Comparison of ENCODE assay signal across 10 cellular contexts in the genomic region with DNA sequence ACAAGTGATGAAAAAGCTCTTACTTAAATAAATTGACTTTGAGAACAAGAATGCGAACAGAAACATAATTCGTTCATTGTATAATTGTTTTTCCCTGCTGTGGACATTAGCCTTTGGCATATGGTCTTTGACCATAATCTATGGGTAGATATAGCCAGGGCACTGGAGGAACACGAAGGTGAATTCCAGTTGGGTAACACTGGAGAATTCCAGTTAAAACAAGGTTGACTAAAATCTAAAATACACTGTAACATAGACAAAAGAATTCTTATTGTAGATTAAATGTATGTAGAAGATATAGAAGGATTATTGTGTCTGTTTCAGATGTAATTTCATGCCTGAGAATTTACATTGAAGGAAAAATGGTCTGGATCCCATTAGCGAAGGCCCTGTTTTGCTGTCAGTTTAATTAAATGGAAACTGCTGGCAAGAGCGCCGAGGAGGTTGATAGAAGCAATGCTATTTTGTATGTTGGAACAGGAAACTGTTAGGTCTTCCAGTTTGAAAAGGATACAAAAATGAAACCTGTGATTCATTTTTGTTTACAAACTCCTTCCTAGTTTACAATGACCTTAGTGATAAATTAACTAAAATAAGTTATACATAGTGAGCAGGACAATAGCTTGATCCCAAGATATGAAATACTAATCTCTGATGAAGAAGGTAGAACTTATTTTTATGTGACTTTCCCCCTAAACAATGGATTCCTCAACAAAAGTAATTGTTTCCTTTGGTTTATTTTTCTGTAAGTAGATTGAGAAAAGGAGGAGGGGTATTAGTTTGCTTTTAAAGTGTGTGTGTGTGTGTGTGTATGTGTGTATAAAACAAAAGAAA.
DNase-seq lines count a peak whose midpoint lies in the region; ATAC-seq and TF ChIP-seq lines count a peak whose summit lies in the region.
"Had no signal": no experiment of that assay in that cellular context is flagged by ENCODE, and none has a peak within 500 bp of the region (broad histone marks: within the 10 kb centered on the region; RNA-seq: fewer than 3 reads in every experiment).

No MANE protein-coding gene starts in this region.

- TF ChIP-seq CTCF in fibroblast of the aortic adventitia (IDR thresholded peaks at IDR 0.05; ENCODE audit: insufficient read depth, low read length) (no peak), foreskin keratinocyte (conservative IDR thresholded peaks at IDR 0.05) (no peak)

- peaks cover 60% of the 10 kb centered on the region for H3K4me1 Mint-ChIP-seq in T-helper 1 cell treated with Interleukin-12 subunit alpha and Interleukin-12 subunit beta and Interleukin-4 antibody, amounts not matched to agents 30 μg/mL and 1 μg/mL, for 36 hours (ENCODE audit: low read depth)

- peak overlapping the region; percentile 67 for H3K4me2 ChIP-seq in GM23248 (ENCODE audit: unreplicated experiment)

- peak overlapping the region; percentile 35 for H3K9ac ChIP-seq in GM23248
- no peak overlapping the region for H3K9ac ChIP-seq in skeletal muscle tissue (ENCODE audit: low read depth in 1 of 3, low read length in 3 of 3)

- peaks cover 51% of the 10 kb centered on the region for H3K79me2 ChIP-seq in GM23248 (ENCODE audit: insufficient read depth)

- WGBS in GM23248 (ENCODE audit: low coverage in 1 of 2, low lambda C conversion rate in 2 of 2, missing lambda C conversion rate in 2 of 2), 2 experiments: 53 to 58% methylated on average over 6 of the region's 6 CpGs

- H3K27me3 ChIP-seq in GM23248 (replicated peaks; ENCODE audit: insufficient read depth) (no peaks in the 10 kb centered on the region), skeletal muscle tissue (ENCODE audit: control insufficient read depth in 3 of 3, insufficient read depth in 3 of 3, low read length in 3 of 3) (no peaks in the 10 kb centered on the region), foreskin keratinocyte (no peaks in the 10 kb centered on the region)
- H3K27me3 ChIP-seq: brain microvascular endothelial cell had no signal

- H2AFZ ChIP-seq in GM23248: peak overlapping the region; percentile 50

- H3K4me3 Mint-ChIP-seq in T-helper 1 cell treated with Interleukin-12 subunit alpha and Interleukin-12 subunit beta and Interleukin-4 antibody, amounts not matched to agents 30 μg/mL and 1 μg/mL, for 36 hours: peak overlapping the region; percentile 0

- ATAC-seq in foreskin keratinocyte (no peak), HG03135 (IDR thresholded peaks at IDR 0.05; ENCODE audit: unreplicated experiment) (no peak), GM21381 (IDR thresholded peaks at IDR 0.05; ENCODE audit: unreplicated experiment) (no peak)

- in situ Hi-C loops in GM23248 (cut with MboI): no loop called here

- DNase-seq in GM23248: peak; percentile 46
- DNase-seq in fibroblast of the aortic adventitia (ENCODE audit: low read depth): peak; percentile 36
- no peak for DNase-seq in NCI-H1436 treated with DMSO at 0.1 percent for 48 hours (lab: John Stamatoyannopoulos, UW)
- DNase-seq in foreskin keratinocyte: no peak
- DNase-seq: brain microvascular endothelial cell, kidney glomerular epithelial cell had no signal

- H3K9me3 ChIP-seq in GM23248 (ENCODE audit: low read depth) (no peaks in the 10 kb centered on the region), skeletal muscle tissue (ENCODE audit: control insufficient read depth in 3 of 3, low read length in 3 of 3) (no peaks in the 10 kb centered on the region)

- peaks cover 51% of the 10 kb centered on the region for H3K36me3 Mint-ChIP-seq in T-helper 1 cell treated with Interleukin-12 subunit alpha and Interleukin-12 subunit beta and Interleukin-4 antibody, amounts not matched to agents 30 μg/mL and 1 μg/mL, for 36 hours (ENCODE audit: low read depth)

- no peaks in the 10 kb centered on the region for H4K20me1 ChIP-seq in GM23248 (ENCODE audit: insufficient read depth)

- H3K9me3 Mint-ChIP-seq in T-helper 1 cell treated with Interleukin-12 subunit alpha and Interleukin-12 subunit beta and Interleukin-4 antibody, amounts not matched to agents 30 μg/mL and 1 μg/mL, for 36 hours: no peaks in the 10 kb centered on the region

- H3K27me3 Mint-ChIP-seq in T-helper 1 cell treated with Interleukin-12 subunit alpha and Interleukin-12 subunit beta and Interleukin-4 antibody, amounts not matched to agents 30 μg/mL and 1 μg/mL, for 36 hours (ENCODE audit: low read depth): no peaks in the 10 kb centered on the region

- no peaks in the 10 kb centered on the region for H3K9me2 ChIP-seq in GM23248 (ENCODE audit: insufficient read depth)

- H3K27ac ChIP-seq in GM23248: 0 out of 2 replicates have a peak overlapping the region, but pooled peaks have one; percentile 7
- H3K27ac ChIP-seq in skeletal muscle tissue (ENCODE audit: low read depth, low read length): peak overlapping the region; percentile 29
- no peak overlapping the region for H3K27ac ChIP-seq in foreskin keratinocyte
- H3K27ac ChIP-seq: brain microvascular endothelial cell had no signal

- H3K36me3 ChIP-seq in GM23248 (ENCODE audit: low read depth) (no peaks in the 10 kb centered on the region), skeletal muscle tissue (ENCODE audit: control insufficient read depth in 3 of 3, insufficient read depth in 3 of 3, low read length in 3 of 3) (no peaks in the 10 kb centered on the region)
- H3K36me3 ChIP-seq: brain microvascular endothelial cell had no signal

- H3K27ac Mint-ChIP-seq in T-helper 1 cell treated with Interleukin-12 subunit alpha and Interleukin-12 subunit beta and Interleukin-4 antibody, amounts not matched to agents 30 μg/mL and 1 μg/mL, for 36 hours: peak overlapping the region; percentile 11

- H3F3A ChIP-seq in GM23248 (ENCODE audit: insufficient read depth): peaks cover 25% of the 10 kb centered on the region

- H3K4me1 ChIP-seq in GM23248 (ENCODE audit: insufficient read depth) (peaks cover 40% of the 10 kb centered on the region), skeletal muscle tissue (ENCODE audit: control insufficient read depth in 3 of 3, insufficient read depth in 3 of 3, low read length in 3 of 3) (peaks cover 10 to 32% (median 10%) of the 10 kb centered on the region in 3 donors), foreskin keratinocyte (peaks cover 21% of the 10 kb centered on the region)

- H3K4me3 ChIP-seq in GM23248 (peak overlapping the region; percentile 28), fibroblast of the aortic adventitia (ENCODE audit: low read depth, low read length) (no peak overlapping the region), skeletal muscle tissue (ENCODE audit: low read length in 3 of 3) (peak overlapping the region in 1 of 3 donors; percentile 19)

Comparison
In these comparisons a context has a peak if more than half of its experiments do, and no peak if none do; other contexts are left out.
1. DNase-seq: peak in GM23248 (single experiment) and fibroblast of the aortic adventitia (single experiment); none in NCI-H1436 treated with DMSO at 0.1 percent for 48 hours (single experiment) and foreskin keratinocyte (0 of 2).